10 cellular contexts compared by ENCODE assay signal in the genomic region with DNA sequence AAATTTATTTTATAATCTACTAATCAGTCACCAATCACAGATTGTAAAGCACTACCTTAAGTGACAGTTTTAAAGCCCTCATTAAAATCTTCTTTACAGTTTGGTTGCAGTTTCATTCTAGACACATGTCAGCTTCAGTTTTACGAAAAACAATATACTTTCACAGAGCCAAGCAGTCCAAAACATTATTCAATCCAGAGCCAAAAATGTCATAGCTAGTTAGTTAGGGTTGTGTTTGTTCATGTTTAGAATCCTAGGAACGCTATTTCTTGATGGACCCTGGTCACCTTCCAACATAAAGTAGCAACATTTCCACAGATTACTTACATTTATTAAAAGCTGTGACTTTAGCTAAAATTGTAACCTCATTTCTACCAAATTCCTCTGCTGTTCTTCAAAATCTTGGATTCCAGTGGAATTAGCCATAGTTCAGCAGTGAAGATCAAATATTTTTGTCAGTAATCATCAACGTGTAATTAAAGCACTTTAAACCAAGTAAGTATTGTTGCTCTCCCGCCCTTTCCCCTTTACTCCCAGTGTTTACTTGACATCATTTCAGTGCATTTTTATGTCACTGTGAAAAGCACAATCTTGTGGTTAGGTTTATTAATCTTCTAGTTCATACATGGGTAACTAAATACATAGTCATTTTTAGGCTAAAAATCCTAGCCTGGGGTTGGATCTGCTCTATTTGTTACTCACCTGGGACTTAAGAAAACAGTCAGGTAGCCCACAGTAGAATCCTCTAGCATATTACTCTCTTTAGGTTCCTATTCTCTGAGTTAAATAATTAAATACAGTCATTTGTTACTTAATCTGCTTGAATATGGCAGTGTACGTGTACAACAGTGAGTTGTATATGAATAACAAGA.
A peak's percentile ranks its signal among the peaks of the same experiment; 100 is the strongest.
DNase-seq lines count a peak whose midpoint lies in the region; ATAC-seq, FAIRE-seq and TF ChIP-seq lines count a peak whose summit lies in the region.
"Had no signal": no experiment of that assay in that cellular context is flagged by ENCODE, and none has a peak within 500 bp of the region (broad histone marks: within the 10 kb centered on the region; RNA-seq: fewer than 3 reads in every experiment).

No MANE protein-coding gene starts in this region.

- H3K27ac Mint-ChIP-seq in T-cell = no peak overlapping the region

- H3K4me1 ChIP-seq in PC-9 (replicated peaks; ENCODE audit: insufficient read depth) (peaks cover 23% of the 10 kb centered on the region), stomach (peaks cover 0 to 80% (median 40%) of the 10 kb centered on the region in 4 donors)

- peak overlapping the region; percentile 14 for H3K4me2 ChIP-seq in PC-9

- H3K36me3 Mint-ChIP-seq in T-cell = peaks cover 9% of the 10 kb centered on the region

- peak; percentile 40 for FAIRE-seq in GM12891 (lab: Jason Lieb, UNC)

- H3K9me3 Mint-ChIP-seq in T-cell = no peaks in the 10 kb centered on the region

- H3F3A ChIP-seq in PC-9 (ENCODE audit: insufficient read depth, low read depth) = peaks cover 13% of the 10 kb centered on the region; the same call in 1 of the 2 replicates

- H4K20me1 ChIP-seq in PC-9 (ENCODE audit: insufficient read depth) = peaks cover 50% of the 10 kb centered on the region

- CTCF ChIA-PET in PC-9 (lab: Charles Lee) = interaction anchor here (0.6 kb wide), 1 partner anchor 33 kb away, joined by 3 read pairs; no protein-coding TSS in a partner anchor
- CTCF ChIA-PET in T-cell (lab: Charles Lee) = interaction anchor here in 1 of 2 donors (0.6 to 0.8 kb wide), 2 partner anchors 10 to 68 kb away, joined by 3 read pairs; no protein-coding TSS in a partner anchor

- H3K9me2 ChIP-seq in PC-9 (ENCODE audit: insufficient read depth) = no peaks in the 10 kb centered on the region

- H3K36me3 ChIP-seq in PC-9 (ENCODE audit: low read depth) (0 out of 2 replicates have a peak, but pooled peaks cover 13% of the 10 kb centered on the region), stomach (peaks cover 0 to 6% (median 4%) of the 10 kb centered on the region in 4 donors)
- H3K36me3 ChIP-seq: upper lobe of right lung had no signal

- WGBS in stomach, 5 donors = 52 to 66% (median 61%) methylated on average over 5 of the region's 5 CpGs

- peaks cover 96% of the 10 kb centered on the region for H3K79me2 ChIP-seq in PC-9 (ENCODE audit: low read depth)

- H3K4me1 Mint-ChIP-seq in T-cell = peaks cover 65% of the 10 kb centered on the region in 3 donors

- no peak for TF ChIP-seq EP300 in stomach (IDR thresholded peaks at IDR 0.05)

- no peak for ATAC-seq in T-cell (replicated peaks in 1 of 4)
- ATAC-seq in HG03439 (IDR thresholded peaks at IDR 0.05; ENCODE audit: unreplicated experiment) = no peak
- ATAC-seq: upper lobe of right lung had no signal

- DNase-seq in GM12891 (ENCODE audit: insufficient read length, low spot score) (no peak), PC-9 (peak in 1 of 2 experiments; percentile 65), fibroblast of gingiva (ENCODE audit: low read depth) (peak; percentile 84), renal cortical epithelial cell (ENCODE audit: low read depth) (peak; percentile 75), T-cell (no peak), stomach (no peak)
- DNase-seq: activated gamma-delta T cell, NCI-H146, upper lobe of right lung had no signal

- BruUV-seq in PC-9 (replicated peaks; lab: Mats Ljungman, UMichigan) = no TSS peak

- no peaks in the 10 kb centered on the region for H3K27me3 ChIP-seq in PC-9 (ENCODE audit: insufficient read depth, low read depth)
- H3K27me3 ChIP-seq in stomach = no peaks in the 10 kb centered on the region
- H3K27me3 ChIP-seq: upper lobe of right lung had no signal

- no peaks in the 10 kb centered on the region for H3K27me3 Mint-ChIP-seq in T-cell

- no peak overlapping the region for H2AFZ ChIP-seq in PC-9

- H3K9me3 ChIP-seq in PC-9 (ENCODE audit: insufficient read depth, low read depth) (no peaks in the 10 kb centered on the region), stomach (no peaks in the 10 kb centered on the region)
- H3K9me3 ChIP-seq: upper lobe of right lung had no signal

- TF ChIP-seq POLR2A in GM12891 (IDR thresholded peaks at IDR 0.05; ENCODE audit: low read depth, low read length) = no peak
- no peak for TF ChIP-seq POLR2A in stomach (IDR thresholded peaks at IDR 0.05)

- intact Hi-C loops in PC-9 (cut with micrococcal nuclease; ENCODE audit: unreplicated experiment) = no loop called here
- intact Hi-C loops in stomach (cut with DNase I; ENCODE audit: low total_unique reads) = no loop called here

- no peak overlapping the region for H3K4me3 ChIP-seq in PC-9
- H3K4me3 ChIP-seq in stomach = no peak overlapping the region
- H3K4me3 ChIP-seq: upper lobe of right lung had no signal

- H3K4me3 Mint-ChIP-seq in T-cell = no peak overlapping the region

- POLR2A ChIA-PET in PC-9 (lab: Charles Lee; ENCODE audit: unreplicated experiment) (no interaction called here), T-cell (lab: Charles Lee) (interaction anchor here in 1 of 2 donors (0.7 kb wide), 1 partner anchor 64 kb away, joined by 3 read pairs; no protein-coding TSS in a partner anchor)

- no peak for TF ChIP-seq CTCF in PC-9 (conservative IDR thresholded peaks at IDR 0.05)
- no peak for TF ChIP-seq CTCF in stomach (IDR thresholded peaks at IDR 0.05)

- peak overlapping the region; percentile 34 for H3K27ac ChIP-seq in PC-9
- H3K27ac ChIP-seq in stomach = no peak overlapping the region
- H3K27ac ChIP-seq: upper lobe of right lung had no signal

TF ChIP-seq in GM12891, 5 proteins besides CTCF, POLR2A, EP300 and RAD21:
- no peak for TF ChIP-seq PAX5 (IDR thresholded peaks at IDR 0.05; ENCODE audit: insufficient read depth, low read length, severe bottlenecking)
- TF ChIP-seq POU2F2 (IDR thresholded peaks at IDR 0.05; ENCODE audit: low read depth, low read length) = no peak
- no peak for TF ChIP-seq TAF1 (IDR thresholded peaks at IDR 0.05; ENCODE audit: low read depth, low read length)
- no peak for TF ChIP-seq SPI1 (IDR thresholded peaks at IDR 0.05; ENCODE audit: low read depth, low read length)
- TF ChIP-seq POLR2AphosphoS5 (IDR thresholded peaks at IDR 0.05; ENCODE audit: low read depth, low read length) = no peak

Comparison
In these comparisons a context has a peak if more than half of its experiments do, and no peak if none do; other contexts are left out.
1. DNase-seq: peak in fibroblast of gingiva (single experiment) and renal cortical epithelial cell (single experiment); none in GM12891 (single experiment), T-cell (0 of 34) and stomach (single experiment).